Comparison of ENCODE assay signal across 23 cellular contexts in genomic region chr9:26437056-26437711, GRCh38.
DNase-seq lines count a peak whose midpoint lies in the region; ATAC-seq and TF ChIP-seq lines count a peak whose summit lies in the region.
"Had no signal": no experiment of that assay in that cellular context is flagged by ENCODE, and none has a peak within 500 bp of the region (broad histone marks: within the 10 kb centered on the region; RNA-seq: fewer than 3 reads in every experiment).

No MANE protein-coding gene starts in this region.

- CTCF ChIA-PET in WTC11 (lab: Charles Lee): interaction anchor here (0.9 kb wide), 1 partner anchor 65 kb away, joined by 3 read pairs; no protein-coding TSS in a partner anchor

- POLR2A ChIA-PET in WTC11 (lab: Charles Lee): no interaction called here

- no peaks in the 10 kb centered on the region for H3K27me3 Mint-ChIP-seq in WTC11 (ENCODE audit: low read depth)
- H3K27me3 Mint-ChIP-seq: activated naive CD4-positive, alpha-beta T cell treated with anti-CD3 and anti-CD28 coated beads, Interleukin-2, amount 10 ng/mL, durations not matched to agents 7 days and 5 days; IgD-negative memory B cell; natural killer cell treated with Interleukin-12 subunit alpha and Interleukin-12 subunit beta and Interleukin-15 and Interleukin-18, amount 100 ng/mL, for 72 hours had no signal

- no peak for TF ChIP-seq CTCF in WTC11 (IDR thresholded peaks at IDR 0.05)

- H3K9me3 Mint-ChIP-seq in WTC11: no peaks in the 10 kb centered on the region
- H3K9me3 Mint-ChIP-seq: activated naive CD4-positive, alpha-beta T cell treated with anti-CD3 and anti-CD28 coated beads, Interleukin-2, amount 10 ng/mL, durations not matched to agents 7 days and 5 days; T-helper 1 cell treated with Interleukin-12 subunit alpha and Interleukin-12 subunit beta and Interleukin-4 antibody, amounts not matched to agents 30 μg/mL and 1 μg/mL, for 36 hours had no signal

- no peaks in the 10 kb centered on the region for H3K36me3 Mint-ChIP-seq in WTC11
- H3K36me3 Mint-ChIP-seq: activated naive CD4-positive, alpha-beta T cell treated with anti-CD3 and anti-CD28 coated beads, Interleukin-2, amount 10 ng/mL, durations not matched to agents 7 days and 5 days; IgD-negative memory B cell; natural killer cell treated with Interleukin-12 subunit alpha and Interleukin-12 subunit beta and Interleukin-15 and Interleukin-18, amount 100 ng/mL, for 72 hours had no signal

- ATAC-seq in WTC11 (peak; percentile 99), GM21737 (IDR thresholded peaks at IDR 0.05; ENCODE audit: unreplicated experiment) (no peak), GM19452 (IDR thresholded peaks at IDR 0.05; ENCODE audit: unreplicated experiment) (no peak)
- ATAC-seq: activated T-cell treated with anti-CD3 and anti-CD28 coated beads, Interleukin-2, amount 50 U/mL, for 72 hours; left lobe of liver; natural killer cell treated with Interleukin-12 subunit alpha and Interleukin-12 subunit beta and Interleukin-15 and Interleukin-18, amount 100 ng/mL, for 72 hours; right lobe of liver had no signal

- no peak overlapping the region for H3K4me3 Mint-ChIP-seq in WTC11
- H3K4me3 Mint-ChIP-seq: activated naive CD4-positive, alpha-beta T cell treated with anti-CD3 and anti-CD28 coated beads, Interleukin-2, amount 10 ng/mL, durations not matched to agents 7 days and 5 days; activated T-cell treated with anti-CD3 and anti-CD28 coated beads, Interleukin-2, amount 50 U/mL, for 72 hours; IgD-negative memory B cell; natural killer cell treated with Interleukin-12 subunit alpha and Interleukin-12 subunit beta and Interleukin-15 and Interleukin-18, amount 100 ng/mL, for 72 hours; T-helper 1 cell treated with Interleukin-12 subunit alpha and Interleukin-12 subunit beta and Interleukin-4 antibody, amounts not matched to agents 30 μg/mL and 1 μg/mL, for 36 hours had no signal

- peaks cover 12% of the 10 kb centered on the region for H3K4me1 Mint-ChIP-seq in WTC11
- H3K4me1 Mint-ChIP-seq: activated naive CD4-positive, alpha-beta T cell treated with anti-CD3 and anti-CD28 coated beads, Interleukin-2, amount 10 ng/mL, durations not matched to agents 7 days and 5 days; IgD-negative memory B cell had no signal

- peak; percentile 55 for DNase-seq in MV-4-11 (lab: John Stamatoyannopoulos, UW)
- DNase-seq in WTC11 (ENCODE audit: low spot score): peak; percentile 10
- DNase-seq in iPS-NIHi11 (ENCODE audit: low spot score): peak; percentile 37
- peak; percentile 52 for DNase-seq in putamen (ENCODE audit: low spot score)
- DNase-seq in activated naive CD4-positive, alpha-beta T cell (lab: John Stamatoyannopoulos, UW): no peak
- DNase-seq in islet precursor cell: no peak
- DNase-seq: activated CD4-positive, alpha-beta T cell treated with anti-CD3 and anti-CD28 coated beads for 4 hours; activated naive CD4-positive, alpha-beta T cell treated with anti-CD3 and anti-CD28 coated beads, Interleukin-2, amount 10 ng/mL, durations not matched to agents 7 days and 5 days; activated T-cell treated with anti-CD3 and anti-CD28 coated beads, Interleukin-2, amount 50 U/mL, for 72 hours; central memory CD4-positive, alpha-beta T cell; NCI-H1436; NCI-H2171; NCI-H524; right lobe of liver; stimulated activated CD4-positive, alpha-beta T cell treated with anti-CD3 and anti-CD28 coated beads, Interleukin-4, amount 100 ng/mL, for 4 hours; stimulated activated naive CD4-positive, alpha-beta T cell treated with Interleukin-2 at 50 U/mL for 16 hours; tibial artery had no signal

- peak overlapping the region; percentile 21; the same call in 1 of the 2 replicates for H3K27ac Mint-ChIP-seq in WTC11
- H3K27ac Mint-ChIP-seq: activated naive CD4-positive, alpha-beta T cell treated with anti-CD3 and anti-CD28 coated beads, Interleukin-2, amount 10 ng/mL, durations not matched to agents 7 days and 5 days; activated T-cell treated with anti-CD3 and anti-CD28 coated beads, Interleukin-2, amount 50 U/mL, for 72 hours; IgD-negative memory B cell; natural killer cell treated with Interleukin-12 subunit alpha and Interleukin-12 subunit beta and Interleukin-15 and Interleukin-18, amount 100 ng/mL, for 72 hours; T-helper 1 cell treated with Interleukin-12 subunit alpha and Interleukin-12 subunit beta and Interleukin-4 antibody, amounts not matched to agents 30 μg/mL and 1 μg/mL, for 36 hours had no signal

TF ChIP-seq in WTC11, 78 proteins besides CTCF, POLR2A, EP300 and RAD21:
- TF ChIP-seq ZBTB21 (CRISPR knock-in tag; IDR thresholded peaks at IDR 0.05; ENCODE audit: borderline replicate concordance) (no peak), ZNF396 (CRISPR knock-in tag; IDR thresholded peaks at IDR 0.05; ENCODE audit: borderline replicate concordance) (no peak), ERG (CRISPR knock-in tag; IDR thresholded peaks at IDR 0.05) (no peak), NFE2L1 (CRISPR knock-in tag; IDR thresholded peaks at IDR 0.05) (no peak), IRF2 (CRISPR knock-in tag; IDR thresholded peaks at IDR 0.05; ENCODE audit: borderline replicate concordance, low read depth) (no peak), PREB (CRISPR knock-in tag; IDR thresholded peaks at IDR 0.05; ENCODE audit: borderline replicate concordance) (no peak), NFYB (CRISPR knock-in tag; conservative IDR thresholded peaks at IDR 0.05; ENCODE audit: low read depth) (no peak), USF1 (CRISPR knock-in tag; IDR thresholded peaks at IDR 0.05) (no peak), NFATC4 (CRISPR knock-in tag; IDR thresholded peaks at IDR 0.05) (no peak), TP53 (CRISPR knock-in tag; IDR thresholded peaks at IDR 0.05) (no peak), SOX15 (CRISPR knock-in tag; IDR thresholded peaks at IDR 0.05) (no peak)

Comparison
In these comparisons a context has a peak if more than half of its experiments do, and no peak if none do; other contexts are left out.
1. DNase-seq: peak in MV-4-11 (single experiment), WTC11 (single experiment), iPS-NIHi11 (single experiment) and putamen (single experiment); none in activated naive CD4-positive, alpha-beta T cell (0 of 4) and islet precursor cell (single experiment).